In genomic region chr3:197003461-197004385, GRCh38 we compare ENCODE assay signal across 8 cellular contexts. TPM values are rescaled to one million over a fixed set of nuclear protein-coding genes. Genes with fewer than 3 reads are reported as not detected.
DNase-seq lines count a peak whose midpoint lies in the region; ATAC-seq and TF ChIP-seq lines count a peak whose summit lies in the region.

No MANE protein-coding gene starts in this region.

- no CpG with 5 or more reads among the region's 61 CpGs for WGBS in trophoblast cell (ENCODE audit: extremely low coverage, insufficient coverage, insufficient read length)

- peaks cover 10% of the 10 kb centered on the region for H3K79me1 ChIP-seq in trophoblast cell (ENCODE audit: low read length)

- peak overlapping the region; percentile 32 for H3K4me3 ChIP-seq in cardiac muscle cell
- H3K4me3 ChIP-seq in Jurkat, Clone E6-1 (ENCODE audit: low read length) = peak overlapping the region; percentile 68
- H3K4me3 ChIP-seq in fibroblast of lung (replicated peaks in 1 of 4; ENCODE audit: control extremely low read depth in 1 of 4, insufficient read depth in 1 of 4, low read depth in 3 of 4, low read length in 4 of 4) = peak overlapping the region; percentile 23 to 61 (median 46)
- peak overlapping the region; percentile 73 for H3K4me3 ChIP-seq in trophoblast cell (ENCODE audit: low read depth, low read length)

- peak overlapping the region; percentile 91 for H4K8ac ChIP-seq in trophoblast cell (ENCODE audit: low read depth, low read length)

- H3K9me3 ChIP-seq in cardiac muscle cell (ENCODE audit: low read depth) (no peaks in the 10 kb centered on the region), fibroblast of lung (ENCODE audit: control insufficient read depth, insufficient read depth, low read depth, low read length) (no peaks in the 10 kb centered on the region), trophoblast cell (ENCODE audit: insufficient read depth, low read depth, low read length) (no peaks in the 10 kb centered on the region)

- no peaks in the 10 kb centered on the region for H3K79me2 ChIP-seq in fibroblast of lung (ENCODE audit: control insufficient read depth, insufficient read depth, low read length)
- peaks cover 4% of the 10 kb centered on the region for H3K79me2 ChIP-seq in trophoblast cell (ENCODE audit: control insufficient read depth, insufficient read depth, low read length, poor library complexity)

- H3K4me1 ChIP-seq in cardiac muscle cell (ENCODE audit: low read depth) = peaks cover 3% of the 10 kb centered on the region
- no peaks in the 10 kb centered on the region for H3K4me1 ChIP-seq in fibroblast of lung (ENCODE audit: control insufficient read depth, extremely low read depth, insufficient read depth, low read length)
- peaks cover 7 to 10% of the 10 kb centered on the region in 2 experiments for H3K4me1 ChIP-seq in trophoblast cell (ENCODE audit: control insufficient read depth in 1 of 2, insufficient read depth in 2 of 2, low read length in 2 of 2)

- DNase-seq in cardiac muscle cell (ENCODE audit: low read depth in 1 of 2, low spot score in 1 of 2) = no peak
- DNase-seq in Right ventricle myocardium inferior (ENCODE audit: missing footprints) = no peak
- DNase-seq in Jurkat, Clone E6-1 (ENCODE audit: low read depth, low spot score) = no peak
- DNase-seq in activated CD4-positive, alpha-beta T cell treated with anti-CD3 and anti-CD28 coated beads, Interleukin-2, amount 50 U/mL, for 1 hour = peak; percentile 17
- peak in 1 of 2 donors; percentile 17 for DNase-seq in fibroblast of lung (ENCODE audit: low read depth in 2 of 2)
- DNase-seq in trophoblast cell = peak in 1 of 2 donors; percentile 23
- no peak for DNase-seq in SHP77 (lab: John Stamatoyannopoulos, UW)

- TF ChIP-seq CTCF in cardiac muscle cell (IDR thresholded peaks at IDR 0.05; ENCODE audit: low read depth, low read length) (no peak), fibroblast of lung (conservative IDR thresholded peaks at IDR 0.05 in 1 of 2, IDR thresholded peaks at IDR 0.05 in 1 of 2; ENCODE audit: low read depth in 1 of 2, low read length in 2 of 2) (no peak)

- H3K27me3 ChIP-seq in cardiac muscle cell (no peaks in the 10 kb centered on the region), fibroblast of lung (ENCODE audit: control insufficient read depth, insufficient read depth, low read length) (no peaks in the 10 kb centered on the region), trophoblast cell (ENCODE audit: insufficient read depth, low read length) (no peaks in the 10 kb centered on the region)

- H2AFZ ChIP-seq in fibroblast of lung (ENCODE audit: low read length) (peak overlapping the region; percentile 47), trophoblast cell (ENCODE audit: insufficient read depth, low read length, poor library complexity) (peak overlapping the region; percentile 80)

- peak overlapping the region; percentile 67 for H4K12ac ChIP-seq in trophoblast cell (ENCODE audit: low read depth, low read length)

- H4K91ac ChIP-seq in trophoblast cell (ENCODE audit: low read depth, low read length) = peak overlapping the region; percentile 81

- no peak overlapping the region for H3K23ac ChIP-seq in trophoblast cell (ENCODE audit: low read length)

- intact Hi-C loops in Right ventricle myocardium inferior (cut with DNase I) = loop anchor here (1.0 to 10.0 kb wide), 3 partner anchors 27 to 501 kb away; no protein-coding TSS in a partner anchor

- H2BK12ac ChIP-seq in trophoblast cell (ENCODE audit: low read length) = no peak overlapping the region

- H2BK5ac ChIP-seq in trophoblast cell (ENCODE audit: low read depth, low read length, poor library complexity) = no peak overlapping the region

- H3K4me2 ChIP-seq in fibroblast of lung (ENCODE audit: extremely low read depth, insufficient read depth, low read length) (peak overlapping the region; percentile 57), trophoblast cell (ENCODE audit: low read length) (peak overlapping the region; percentile 85)

- peak overlapping the region; percentile 92 for H3K18ac ChIP-seq in trophoblast cell (ENCODE audit: low read length)

- no peak for ATAC-seq in Right ventricle myocardium inferior
- no peak for ATAC-seq in GM19324 (IDR thresholded peaks at IDR 0.05; ENCODE audit: low FRiP score, unreplicated experiment)

- H3K14ac ChIP-seq in trophoblast cell (ENCODE audit: low read length) = peak overlapping the region; percentile 88

- H2BK120ac ChIP-seq in trophoblast cell (ENCODE audit: insufficient read depth, low read length, poor library complexity) = peak overlapping the region; percentile 64

- H3K27ac ChIP-seq in cardiac muscle cell (no peak overlapping the region), fibroblast of lung (ENCODE audit: insufficient read depth, low read length) (no peak overlapping the region), trophoblast cell (ENCODE audit: low read depth, low read length) (no peak overlapping the region)

- peak overlapping the region; percentile 57 for H3K9ac ChIP-seq in fibroblast of lung (ENCODE audit: insufficient read depth, low read length)
- peak overlapping the region; percentile 67 for H3K9ac ChIP-seq in trophoblast cell (ENCODE audit: low read length)

- H4K20me1 ChIP-seq in fibroblast of lung (ENCODE audit: control insufficient read depth, extremely low read depth, insufficient read depth, low read length) = no peaks in the 10 kb centered on the region

- H2AK5ac ChIP-seq in trophoblast cell (ENCODE audit: low read length) = peak overlapping the region; percentile 79

- H3K4ac ChIP-seq in trophoblast cell (ENCODE audit: low read depth, low read length) = peak overlapping the region; percentile 34

- H3K36me3 ChIP-seq in cardiac muscle cell (no peaks in the 10 kb centered on the region), fibroblast of lung (ENCODE audit: control insufficient read depth, insufficient read depth, low read length) (no peaks in the 10 kb centered on the region), trophoblast cell (ENCODE audit: control insufficient read depth in 1 of 2, insufficient read depth in 2 of 2, low read length in 2 of 2) (no peaks in the 10 kb centered on the region)

RNA-seq across cellular contexts. Expression of gene MELTF, which starts 25.9 kb away (rescaled TPM):
- total RNA-seq in cardiac muscle cell (9.0 and 17.8 TPM in 2 replicates), Right ventricle myocardium inferior (4.0 TPM), fibroblast of lung (5.0 and 9.2 TPM in 2 replicates)
- polyA plus RNA-seq in cardiac muscle cell (12.0 and 16.0 TPM in 2 replicates), fibroblast of lung (2.0 and 2.7 TPM in 2 replicates)
- polyA plus RNA-seq in Jurkat, Clone E6-1 (2012; ENCODE audit: insufficient read depth, insufficient read length) = 13.2 TPM
- polyA plus RNA-seq in fibroblast of lung (2012) = 2.5 and 3.8 TPM in 2 replicates
- 0.93 and 14.1 TPM in 2 replicates for polyA minus RNA-seq in fibroblast of lung (ENCODE audit: low replicate concordance)
- polyA plus RNA-seq in trophoblast cell (2013) = 6.3 and 6.6 TPM in 2 replicates

RNA-seq across cellular contexts. Expression of gene PIGZ, which starts 35.1 kb away (rescaled TPM):
- 4.2 and 8.1 TPM in 2 replicates for total RNA-seq in cardiac muscle cell
- 4.1 and 6.8 TPM in 2 replicates for polyA plus RNA-seq in cardiac muscle cell
- total RNA-seq in Right ventricle myocardium inferior = 2.8 TPM
- 3.6 TPM for polyA plus RNA-seq in Jurkat, Clone E6-1 (2012; ENCODE audit: insufficient read depth, insufficient read length)
- total RNA-seq in fibroblast of lung = 0.51 and 0.66 TPM in 2 replicates
- 1.5 and 2.0 TPM in 2 replicates for polyA plus RNA-seq in fibroblast of lung
- 2.7 and 4.6 TPM in 2 replicates for polyA plus RNA-seq in fibroblast of lung (2012)
- 1.2 and 10.8 TPM in 2 replicates for polyA minus RNA-seq in fibroblast of lung (ENCODE audit: low replicate concordance)
- polyA plus RNA-seq in trophoblast cell (2013) = 0.15 and 0.16 TPM in 2 replicates
